Comparison of ENCODE assay signal across 12 cellular contexts in the genomic region with DNA sequence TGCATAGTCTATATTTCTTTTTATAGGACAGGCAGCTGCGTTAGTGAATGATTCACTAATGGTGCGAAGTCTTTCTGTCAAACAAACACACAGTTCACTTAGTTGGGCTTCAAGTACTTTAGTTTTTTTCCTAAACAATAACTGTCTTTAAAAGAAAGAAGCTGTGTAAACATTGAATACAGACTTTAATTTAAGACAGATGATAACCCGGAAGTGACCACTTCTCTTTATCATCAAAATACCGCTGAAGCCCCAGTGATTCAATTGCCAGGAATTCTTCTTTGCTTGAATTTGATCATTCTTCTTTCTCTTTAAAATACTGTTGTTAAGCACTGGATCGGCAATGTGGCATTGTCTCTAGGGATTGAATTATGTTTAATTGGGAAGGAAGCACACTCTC. TPM values are rescaled to one million over a fixed set of nuclear protein-coding genes. Genes with fewer than 3 reads are reported as not detected.
A peak's percentile ranks its signal among the peaks of the same experiment; 100 is the strongest.
DNase-seq lines count a peak whose midpoint lies in the region; ATAC-seq, FAIRE-seq and TF ChIP-seq lines count a peak whose summit lies in the region.
"Had no signal": no experiment of that assay in that cellular context is flagged by ENCODE, and none has a peak within 500 bp of the region (broad histone marks: within the 10 kb centered on the region; RNA-seq: fewer than 3 reads in every experiment).

No MANE protein-coding gene starts in this region.

- H3K27ac Mint-ChIP-seq in GM23338, result no peak overlapping the region
- H3K27ac Mint-ChIP-seq: naive thymus-derived CD4-positive, alpha-beta T cell had no signal

- no peaks in the 10 kb centered on the region for H3K27me3 Mint-ChIP-seq in GM23338 (ENCODE audit: insufficient read depth, low read depth, poor library complexity)
- H3K27me3 Mint-ChIP-seq: naive thymus-derived CD4-positive, alpha-beta T cell had no signal

- H3K4me3 Mint-ChIP-seq in GM23338, result no peak overlapping the region
- H3K4me3 Mint-ChIP-seq: naive thymus-derived CD4-positive, alpha-beta T cell had no signal

- no peak overlapping the region for H2AFZ ChIP-seq in GM23338

- no peak overlapping the region for H3K9ac ChIP-seq in kidney (ENCODE audit: low read length in 2 of 2)
- H3K9ac ChIP-seq: KMS-11 had no signal

- H3K27me3 ChIP-seq in GM23338 (ENCODE audit: insufficient read depth), result no peaks in the 10 kb centered on the region

- no peaks in the 10 kb centered on the region for H3K79me2 ChIP-seq in GM23338 (replicated peaks; ENCODE audit: insufficient read depth)

- H3K4me3 ChIP-seq in GM23338 (no peak overlapping the region), fibroblast of mammary gland (ENCODE audit: control insufficient read depth, low read depth, low read length) (no peak overlapping the region), kidney (ENCODE audit: low read length in 2 of 2) (no peak overlapping the region)

- no peaks in the 10 kb centered on the region for H3F3A ChIP-seq in GM23338 (replicated peaks; ENCODE audit: low read depth)

- no peaks in the 10 kb centered on the region for H4K20me1 ChIP-seq in GM23338 (replicated peaks; ENCODE audit: insufficient read depth)

- in situ Hi-C loops in G401 (cut with HindIII; ENCODE audit: low sequenced_read_pairs), result no loop called here

- intact Hi-C loops in kidney (cut with DNase I), result no loop called here

- H3K36me3 ChIP-seq in GM23338 (ENCODE audit: insufficient read depth) (no peaks in the 10 kb centered on the region), kidney (ENCODE audit: control insufficient read depth in 1 of 2, insufficient read depth in 2 of 2, low read length in 2 of 2) (no peaks in the 10 kb centered on the region)

- ATAC-seq in GM23338 (no peak), GM18519 (IDR thresholded peaks at IDR 0.05; ENCODE audit: low FRiP score, unreplicated experiment) (no peak), HG02981 (IDR thresholded peaks at IDR 0.05; ENCODE audit: unreplicated experiment) (no peak)
- ATAC-seq: left colon; naive thymus-derived CD4-positive, alpha-beta T cell had no signal

- H3K36me3 Mint-ChIP-seq in GM23338 (ENCODE audit: low read depth), result no peaks in the 10 kb centered on the region
- H3K36me3 Mint-ChIP-seq: naive thymus-derived CD4-positive, alpha-beta T cell had no signal

- no peak for FAIRE-seq in kidney (lab: Jason Lieb, UNC)

- H3K4me1 Mint-ChIP-seq in GM23338, result peaks cover 39% of the 10 kb centered on the region
- H3K4me1 Mint-ChIP-seq: naive thymus-derived CD4-positive, alpha-beta T cell had no signal

- H3K4me1 ChIP-seq in GM23338 (ENCODE audit: insufficient read depth) (peaks cover 30% of the 10 kb centered on the region), kidney (ENCODE audit: control insufficient read depth in 1 of 2, insufficient read depth in 1 of 2, low read depth in 1 of 2, low read length in 2 of 2) (no peaks in the 10 kb centered on the region)

- peak overlapping the region; percentile 53; the same call in 1 of the 2 replicates for H3K4me2 ChIP-seq in GM23338
- H3K4me2 ChIP-seq: KMS-11 had no signal

- no peak overlapping the region for H3K27ac ChIP-seq in GM23338 (ENCODE audit: low read depth)
- no peak overlapping the region for H3K27ac ChIP-seq in kidney (ENCODE audit: low read depth in 2 of 2, low read length in 2 of 2)
- H3K27ac ChIP-seq: C4-2B, KMS-11 had no signal

- TF ChIP-seq CTCF in GM23338 (conservative IDR thresholded peaks at IDR 0.05; ENCODE audit: low read depth in 2 of 2), result no peak
- no peak for TF ChIP-seq CTCF in fibroblast of mammary gland (conservative IDR thresholded peaks at IDR 0.05; ENCODE audit: control insufficient read depth, insufficient read depth, low read depth, low read length)
- no peak for TF ChIP-seq CTCF in kidney (IDR thresholded peaks at IDR 0.05; ENCODE audit: borderline replicate concordance, extremely low read depth, insufficient read depth)

- peak; percentile 2 for DNase-seq in AG08396 (ENCODE audit: low spot score)
- no peak for DNase-seq in GM23338 (ENCODE audit: low spot score)
- peak; percentile 78 for DNase-seq in NCI-H748 (lab: John Stamatoyannopoulos, UW; ENCODE audit: unreplicated experiment)
- DNase-seq in fibroblast of mammary gland (ENCODE audit: low read depth), result peak; percentile 76
- DNase-seq in G401 (ENCODE audit: low spot score), result no peak
- no peak for DNase-seq in kidney
- DNase-seq: left colon; naive thymus-derived CD4-positive, alpha-beta T cell had no signal

- peaks cover 9% of the 10 kb centered on the region; the same call in 2 of the 3 replicates for H3K9me3 Mint-ChIP-seq in GM23338

- H3K9me3 ChIP-seq in kidney (ENCODE audit: control insufficient read depth in 1 of 2, low read length in 2 of 2), result no peaks in the 10 kb centered on the region

- no peaks in the 10 kb centered on the region for H3K9me2 ChIP-seq in GM23338 (ENCODE audit: insufficient read depth)

TF ChIP-seq in GM23338, 12 proteins besides CTCF, POLR2A, EP300 and RAD21 (continues in another document):
- TF ChIP-seq ZNF331 (CRISPR knock-in tag; IDR thresholded peaks at IDR 0.05; ENCODE audit: low read depth) (no peak), ZNF114 (CRISPR knock-in tag; IDR thresholded peaks at IDR 0.05) (no peak), EZH2 (IDR thresholded peaks at IDR 0.05; ENCODE audit: low read depth, unreplicated experiment) (no peak), POLR2AphosphoS5 (IDR thresholded peaks at IDR 0.05; ENCODE audit: low read depth) (no peak)
- TF ChIP-seq, protein P1, sequence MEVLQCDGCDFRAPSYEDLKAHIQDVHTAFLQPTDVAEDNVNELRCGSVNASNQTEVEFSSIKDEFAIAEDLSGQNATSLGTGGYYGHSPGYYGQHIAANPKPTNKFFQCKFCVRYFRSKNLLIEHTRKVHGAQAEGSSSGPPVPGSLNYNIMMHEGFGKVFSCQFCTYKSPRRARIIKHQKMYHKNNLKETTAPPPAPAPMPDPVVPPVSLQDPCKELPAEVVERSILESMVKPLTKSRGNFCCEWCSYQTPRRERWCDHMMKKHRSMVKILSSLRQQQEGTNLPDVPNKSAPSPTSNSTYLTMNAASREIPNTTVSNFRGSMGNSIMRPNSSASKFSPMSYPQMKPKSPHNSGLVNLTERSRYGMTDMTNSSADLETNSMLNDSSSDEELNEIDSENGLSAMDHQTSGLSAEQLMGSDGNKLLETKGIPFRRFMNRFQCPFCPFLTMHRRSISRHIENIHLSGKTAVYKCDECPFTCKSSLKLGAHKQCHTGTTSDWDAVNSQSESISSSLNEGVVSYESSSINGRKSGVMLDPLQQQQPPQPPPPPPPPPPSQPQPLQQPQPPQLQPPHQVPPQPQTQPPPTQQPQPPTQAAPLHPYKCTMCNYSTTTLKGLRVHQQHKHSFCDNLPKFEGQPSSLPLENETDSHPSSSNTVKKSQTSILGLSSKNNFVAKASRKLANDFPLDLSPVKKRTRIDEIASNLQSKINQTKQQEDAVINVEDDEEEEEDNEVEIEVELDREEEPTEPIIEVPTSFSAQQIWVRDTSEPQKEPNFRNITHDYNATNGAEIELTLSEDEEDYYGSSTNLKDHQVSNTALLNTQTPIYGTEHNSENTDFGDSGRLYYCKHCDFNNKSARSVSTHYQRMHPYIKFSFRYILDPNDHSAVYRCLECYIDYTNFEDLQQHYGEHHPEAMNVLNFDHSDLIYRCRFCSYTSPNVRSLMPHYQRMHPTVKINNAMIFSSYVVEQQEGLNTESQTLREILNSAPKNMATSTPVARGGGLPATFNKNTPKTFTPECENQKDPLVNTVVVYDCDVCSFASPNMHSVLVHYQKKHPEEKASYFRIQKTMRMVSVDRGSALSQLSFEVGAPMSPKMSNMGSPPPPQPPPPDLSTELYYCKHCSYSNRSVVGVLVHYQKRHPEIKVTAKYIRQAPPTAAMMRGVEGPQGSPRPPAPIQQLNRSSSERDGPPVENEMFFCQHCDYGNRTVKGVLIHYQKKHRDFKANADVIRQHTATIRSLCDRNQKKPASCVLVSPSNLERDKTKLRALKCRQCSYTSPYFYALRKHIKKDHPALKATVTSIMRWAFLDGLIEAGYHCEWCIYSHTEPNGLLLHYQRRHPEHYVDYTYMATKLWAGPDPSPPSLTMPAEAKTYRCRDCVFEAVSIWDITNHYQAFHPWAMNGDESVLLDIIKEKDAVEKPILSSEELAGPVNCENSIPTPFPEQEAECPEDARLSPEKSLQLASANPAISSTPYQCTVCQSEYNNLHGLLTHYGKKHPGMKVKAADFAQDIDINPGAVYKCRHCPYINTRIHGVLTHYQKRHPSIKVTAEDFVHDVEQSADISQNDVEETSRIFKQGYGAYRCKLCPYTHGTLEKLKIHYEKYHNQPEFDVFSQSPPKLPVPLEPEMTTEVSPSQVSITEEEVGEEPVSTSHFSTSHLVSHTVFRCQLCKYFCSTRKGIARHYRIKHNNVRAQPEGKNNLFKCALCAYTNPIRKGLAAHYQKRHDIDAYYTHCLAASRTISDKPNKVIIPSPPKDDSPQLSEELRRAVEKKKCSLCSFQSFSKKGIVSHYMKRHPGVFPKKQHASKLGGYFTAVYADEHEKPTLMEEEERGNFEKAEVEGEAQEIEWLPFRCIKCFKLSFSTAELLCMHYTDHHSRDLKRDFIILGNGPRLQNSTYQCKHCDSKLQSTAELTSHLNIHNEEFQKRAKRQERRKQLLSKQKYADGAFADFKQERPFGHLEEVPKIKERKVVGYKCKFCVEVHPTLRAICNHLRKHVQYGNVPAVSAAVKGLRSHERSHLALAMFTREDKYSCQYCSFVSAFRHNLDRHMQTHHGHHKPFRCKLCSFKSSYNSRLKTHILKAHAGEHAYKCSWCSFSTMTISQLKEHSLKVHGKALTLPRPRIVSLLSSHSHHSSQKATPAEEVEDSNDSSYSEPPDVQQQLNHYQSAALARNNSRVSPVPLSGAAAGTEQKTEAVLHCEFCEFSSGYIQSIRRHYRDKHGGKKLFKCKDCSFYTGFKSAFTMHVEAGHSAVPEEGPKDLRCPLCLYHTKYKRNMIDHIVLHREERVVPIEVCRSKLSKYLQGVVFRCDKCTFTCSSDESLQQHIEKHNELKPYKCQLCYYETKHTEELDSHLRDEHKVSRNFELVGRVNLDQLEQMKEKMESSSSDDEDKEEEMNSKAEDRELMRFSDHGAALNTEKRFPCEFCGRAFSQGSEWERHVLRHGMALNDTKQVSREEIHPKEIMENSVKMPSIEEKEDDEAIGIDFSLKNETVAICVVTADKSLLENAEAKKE (CRISPR knock-in tag; IDR thresholded peaks at IDR 0.05), result no peak

RNA-seq across cellular contexts. Expression of a gene that starts 30.3 kb away (rescaled TPM):
- total RNA-seq in GM23338 (2014; rRNA removed; shearing (Covaris generic)), result 34.0 and 38.2 TPM in 2 replicates
- 43.9 and 61.3 TPM in 2 replicates for polyA plus RNA-seq in GM23338 (2016; fragmentation: Nextera tagmentation; extraction: Ambion mirVana)
- total RNA-seq in G401 (2014; rRNA removed; shearing (Covaris generic)), result not detected in 2 replicates
- 0.13 TPM for total RNA-seq in kidney
- polyA plus RNA-seq in kidney (ENCODE audit: insufficient read depth, low read depth, low replicate concordance), result 0.06 TPM

Comparison
In these comparisons a context has a peak if more than half of its experiments do, and no peak if none do; other contexts are left out.
1. DNase-seq: peak in AG08396 (single experiment), NCI-H748 (single experiment) and fibroblast of mammary gland (single experiment); none in GM23338 (single experiment), G401 (single experiment) and kidney (single experiment).
2. RNA of a gene that starts 30.3 kb away (total RNA-seq): 34.0 to 38.2 TPM in GM23338; 0.13 TPM in kidney (single experiment) and not detected in G401; every median in the first group is over 10 times any median in the second.